Comparison of ENCODE assay signal across 28 cellular contexts in the genomic region with DNA sequence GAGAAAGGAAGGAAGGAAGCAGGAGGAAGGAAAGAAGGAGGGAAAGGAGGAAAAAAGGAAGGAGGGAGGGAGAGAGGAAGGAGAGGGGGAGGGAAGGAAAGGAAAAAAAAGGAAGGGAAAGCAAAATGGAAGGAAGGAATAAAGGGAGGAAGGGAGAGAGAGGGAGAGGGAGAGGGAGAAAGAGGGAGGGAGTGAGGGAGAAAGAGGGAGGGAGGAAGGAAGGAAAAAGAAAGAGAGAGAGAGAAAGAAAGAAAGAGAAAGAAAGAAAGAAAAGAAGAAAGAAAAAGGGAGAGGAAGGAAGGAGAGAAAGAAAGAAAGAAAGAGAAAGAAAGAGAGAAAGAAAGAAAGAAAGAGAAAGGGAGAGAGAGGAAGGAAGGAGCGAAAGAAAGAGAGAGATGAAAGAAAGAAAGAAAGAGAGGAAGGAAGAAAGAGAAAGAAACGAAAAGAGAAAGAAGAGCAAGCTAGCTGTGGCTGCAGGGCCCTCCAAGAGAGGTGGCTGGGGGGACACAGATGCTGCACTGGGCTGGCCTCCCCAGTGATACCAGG.
"Had no signal": no experiment of that assay in that cellular context is flagged by ENCODE, and none has a peak within 500 bp of the region (broad histone marks: within the 10 kb centered on the region; RNA-seq: fewer than 3 reads in every experiment).

No MANE protein-coding gene starts in this region.

- H3K27ac ChIP-seq: neural progenitor cell, ovary, parathyroid adenoma, psoas muscle, right lobe of liver, sigmoid colon, stomach, thoracic aorta, thyroid gland, tibial nerve, upper lobe of right lung, uterus had no signal

- H3K27ac Mint-ChIP-seq: natural killer cell; nephron; progenitor cell of endocrine pancreas; stimulated activated effector memory CD8-positive, alpha-beta T cell treated with anti-CD3 and anti-CD28 coated beads, Interleukin-12 subunit alpha, Interleukin-12 subunit beta, amount 100 ng/mL, for 72 hours; stimulated activated naive B cell treated with anti-CD40 and anti-IgM and Interleukin-4, amounts not matched to agents 10 μg/mL and 1 μg/mL and 100 μg/mL, for 72 hours; stimulated activated naive CD8-positive, alpha-beta T cell treated with anti-CD3 and anti-CD28 coated beads, Interleukin-15, Interleukin-2, amounts not matched to agents 100 ng/mL and 50 ng/mL, for 24 hours had no signal

- H3K36me3 ChIP-seq: neural progenitor cell, ovary, right lobe of liver, sigmoid colon, stomach, thoracic aorta, thyroid gland, tibial nerve, upper lobe of right lung, uterus had no signal

- H3K4me3 Mint-ChIP-seq: natural killer cell; nephron; neural progenitor cell; stimulated activated effector memory CD8-positive, alpha-beta T cell treated with anti-CD3 and anti-CD28 coated beads, Interleukin-12 subunit alpha, Interleukin-12 subunit beta, amount 100 ng/mL, for 72 hours; stimulated activated naive B cell treated with anti-CD40 and anti-IgM and Interleukin-4, amounts not matched to agents 10 μg/mL and 1 μg/mL and 100 μg/mL, for 72 hours; stimulated activated naive CD8-positive, alpha-beta T cell treated with anti-CD3 and anti-CD28 coated beads, Interleukin-15, Interleukin-2, amounts not matched to agents 100 ng/mL and 50 ng/mL, for 24 hours had no signal

- H3K36me3 Mint-ChIP-seq: natural killer cell; neural progenitor cell; stimulated activated effector memory CD8-positive, alpha-beta T cell treated with anti-CD3 and anti-CD28 coated beads, Interleukin-12 subunit alpha, Interleukin-12 subunit beta, amount 100 ng/mL, for 72 hours; stimulated activated naive B cell treated with anti-CD40 and anti-IgM and Interleukin-4, amounts not matched to agents 10 μg/mL and 1 μg/mL and 100 μg/mL, for 72 hours had no signal

- H3K4me1 ChIP-seq: parathyroid adenoma, psoas muscle, right lobe of liver, sigmoid colon, stomach, thyroid gland, tibial nerve, upper lobe of right lung, uterus had no signal

- H3K4me2 ChIP-seq: neural progenitor cell had no signal

- H3K4me3 ChIP-seq: neural progenitor cell, ovary, psoas muscle, right lobe of liver, sigmoid colon, stomach, thoracic aorta, thyroid gland, tibial nerve, upper lobe of right lung, uterus had no signal

- H3K9me3 Mint-ChIP-seq: natural killer cell; nephron; neural progenitor cell; stimulated activated naive B cell treated with anti-CD40 and anti-IgM and Interleukin-4, amounts not matched to agents 10 μg/mL and 1 μg/mL and 100 μg/mL, for 72 hours; stimulated activated naive CD8-positive, alpha-beta T cell treated with anti-CD3 and anti-CD28 coated beads, Interleukin-15, Interleukin-2, amounts not matched to agents 100 ng/mL and 50 ng/mL, for 24 hours had no signal

- H3K9me3 ChIP-seq: ovary, psoas muscle, right lobe of liver, sigmoid colon, stomach, thoracic aorta, thyroid gland, tibial nerve, upper lobe of right lung, uterus had no signal

- ATAC-seq: natural killer cell; psoas muscle; right cardiac atrium; right lobe of liver; stimulated activated effector memory CD8-positive, alpha-beta T cell treated with anti-CD3 and anti-CD28 coated beads, Interleukin-12 subunit alpha, Interleukin-12 subunit beta, amount 100 ng/mL, for 72 hours; stimulated activated naive B cell treated with anti-CD40 and anti-IgM and Interleukin-4, amounts not matched to agents 10 μg/mL and 1 μg/mL and 100 μg/mL, for 72 hours; upper lobe of right lung had no signal

- H3K9ac ChIP-seq: neural progenitor cell, parathyroid adenoma had no signal

- H3K4me1 Mint-ChIP-seq: natural killer cell; nephron; stimulated activated effector memory CD8-positive, alpha-beta T cell treated with anti-CD3 and anti-CD28 coated beads, Interleukin-12 subunit alpha, Interleukin-12 subunit beta, amount 100 ng/mL, for 72 hours; stimulated activated naive B cell treated with anti-CD40 and anti-IgM and Interleukin-4, amounts not matched to agents 10 μg/mL and 1 μg/mL and 100 μg/mL, for 72 hours had no signal

- H3K27me3 ChIP-seq: neural progenitor cell, ovary, right lobe of liver, sigmoid colon, thyroid gland, tibial nerve, upper lobe of right lung, uterus had no signal

- H3K27me3 Mint-ChIP-seq: stimulated activated naive B cell treated with anti-CD40 and anti-IgM and Interleukin-4, amounts not matched to agents 10 μg/mL and 1 μg/mL and 100 μg/mL, for 72 hours; stimulated activated naive CD8-positive, alpha-beta T cell treated with anti-CD3 and anti-CD28 coated beads, Interleukin-15, Interleukin-2, amounts not matched to agents 100 ng/mL and 50 ng/mL, for 24 hours had no signal

- DNase-seq: natural killer cell; occipital lobe; ovary; posterior cingulate gyrus; psoas muscle; right cardiac atrium; right lobe of liver; sigmoid colon; small intestine; stimulated activated CD4-positive, alpha-beta T cell treated with anti-CD3 and anti-CD28 coated beads, Interleukin-15, amount 100 ng/mL, for 24 hours; stimulated activated CD4-positive, alpha-beta T cell treated with anti-CD3 and anti-CD28 coated beads, Interleukin-2, amount 100 ng/mL, for 24 hours; stimulated activated CD4-positive, alpha-beta T cell treated with anti-CD3 and anti-CD28 coated beads, Interleukin-2, amount 100 ng/mL, for 48 hours; stimulated activated CD4-positive, alpha-beta T cell treated with anti-CD3 and anti-CD28 coated beads, Interleukin-4, amount 100 ng/mL, for 24 hours; stimulated activated naive B cell treated with anti-CD40 and anti-IgM and Interleukin-4, amounts not matched to agents 10 μg/mL and 1 μg/mL and 100 μg/mL, for 72 hours; stimulated activated naive CD4-positive, alpha-beta T cell treated with Interleukin-2 at 50 U/mL for 16 hours; stomach; thyroid gland; trophoblast cell; upper lobe of right lung; uterus had no signal
